24 cellular contexts compared by ENCODE assay signal in genomic region chr11:115469361-115469760, GRCh38. TPM values are rescaled to one million over a fixed set of nuclear protein-coding genes. Genes with fewer than 3 reads are reported as not detected.
A peak's percentile ranks its signal among the peaks of the same experiment; 100 is the strongest.
DNase-seq lines count a peak whose midpoint lies in the region; ATAC-seq, FAIRE-seq and TF ChIP-seq lines count a peak whose summit lies in the region.
"Had no signal": no experiment of that assay in that cellular context is flagged by ENCODE, and none has a peak within 500 bp of the region (broad histone marks: within the 10 kb centered on the region; RNA-seq: fewer than 3 reads in every experiment).

No MANE protein-coding gene starts in this region.

- H3K9me2 ChIP-seq in Karpas-422 (replicated peaks; ENCODE audit: insufficient read depth, low read length): no peaks in the 10 kb centered on the region

- ATAC-seq in GM21526 (IDR thresholded peaks at IDR 0.05; ENCODE audit: low FRiP score, unreplicated experiment): peak; percentile 64
- peak; percentile 50 for ATAC-seq in memory B cell (ENCODE audit: low read depth)
- ATAC-seq: effector memory CD8-positive, alpha-beta T cell; GM23338; K562; psoas muscle had no signal

- 75 to 81% methylated on average over 3 of the region's 3 CpGs for WGBS in lower leg skin, 2 donors

- H3K4me3 Mint-ChIP-seq in memory B cell: no peak overlapping the region
- H3K4me3 Mint-ChIP-seq: activated naive CD4-positive, alpha-beta T cell treated with anti-CD3 and anti-CD28 coated beads, Interleukin-2, amount 10 ng/mL, durations not matched to agents 7 days and 5 days; effector memory CD8-positive, alpha-beta T cell; GM23338; nephron progenitor cell had no signal

- H3K4me1 ChIP-seq in Karpas-422 (ENCODE audit: low read length): peaks cover 3% of the 10 kb centered on the region
- no peaks in the 10 kb centered on the region for H3K4me1 ChIP-seq in vagina
- H3K4me1 ChIP-seq: ascending aorta, psoas muscle had no signal

- H3K9ac ChIP-seq in Karpas-422 (ENCODE audit: low read length): no peak overlapping the region

- intact Hi-C loops in lower leg skin (cut with DNase I; ENCODE audit: low total_unique reads) (no loop called here), vagina (cut with DNase I) (no loop called here)

- H3K36me3 ChIP-seq in Karpas-422 (ENCODE audit: insufficient read depth, low read length) (no peaks in the 10 kb centered on the region), vagina (no peaks in the 10 kb centered on the region)
- H3K36me3 ChIP-seq: ascending aorta had no signal

- H2AFZ ChIP-seq in Karpas-422 (ENCODE audit: low read length): no peak overlapping the region
- H2AFZ ChIP-seq: GM23338 had no signal

- H3K4me3 ChIP-seq in Karpas-422 (ENCODE audit: low read length) (no peak overlapping the region), lower leg skin (ENCODE audit: low read depth, poor library complexity, severe bottlenecking) (no peak overlapping the region), vagina (no peak overlapping the region)
- H3K4me3 ChIP-seq: ascending aorta, GM23338, K562, psoas muscle had no signal

- no peaks in the 10 kb centered on the region for H3K36me3 Mint-ChIP-seq in memory B cell
- H3K36me3 Mint-ChIP-seq: activated naive CD4-positive, alpha-beta T cell treated with anti-CD3 and anti-CD28 coated beads, Interleukin-2, amount 10 ng/mL, durations not matched to agents 7 days and 5 days had no signal

- H3K9me3 Mint-ChIP-seq in memory B cell: peaks cover under 1% of the 10 kb centered on the region
- H3K9me3 Mint-ChIP-seq: activated naive CD4-positive, alpha-beta T cell treated with anti-CD3 and anti-CD28 coated beads, Interleukin-2, amount 10 ng/mL, durations not matched to agents 7 days and 5 days; effector memory CD8-positive, alpha-beta T cell; GM23338; nephron progenitor cell had no signal

- H3K9me3 ChIP-seq in Karpas-422 (ENCODE audit: low read length) (no peaks in the 10 kb centered on the region), vagina (no peaks in the 10 kb centered on the region)
- H3K9me3 ChIP-seq: ascending aorta, Caco-2, psoas muscle had no signal

- H3K4me2 ChIP-seq in Karpas-422 (ENCODE audit: low read depth, low read length, poor library complexity, severe bottlenecking): no peak overlapping the region
- H3K4me2 ChIP-seq: GM23338 had no signal

- peak; percentile 67 for FAIRE-seq in GM18507 (lab: Jason Lieb, UNC)
- FAIRE-seq: G401.6, K562, small intestine had no signal

- H3K27ac ChIP-seq in Karpas-422 (ENCODE audit: low read length): no peak overlapping the region
- H3K27ac ChIP-seq in vagina: no peak overlapping the region
- no peak overlapping the region for H3K27ac ChIP-seq in caudate nucleus (ENCODE audit: low read depth, low read length)
- H3K27ac ChIP-seq: ascending aorta, psoas muscle had no signal

- no peak for TF ChIP-seq CTCF in lower leg skin (IDR thresholded peaks at IDR 0.05)
- TF ChIP-seq CTCF in vagina (IDR thresholded peaks at IDR 0.05): no peak

- H3K27me3 ChIP-seq in Karpas-422 (ENCODE audit: low read length): no peaks in the 10 kb centered on the region
- H3K27me3 ChIP-seq in vagina: no peaks in the 10 kb centered on the region
- H3K27me3 ChIP-seq: ascending aorta had no signal

- DNase-seq in GM18507 (ENCODE audit: extremely low spot score, insufficient read length, low read depth): no peak
- peak; percentile 51 for DNase-seq in Karpas-422
- DNase-seq in memory B cell (ENCODE audit: low spot score in 2 of 2): no peak
- no peak for DNase-seq in lower leg skin (ENCODE audit: low spot score in 2 of 2)
- DNase-seq in vagina (ENCODE audit: extremely low spot score in 2 of 2): no peak
- no peak for DNase-seq in caudate nucleus (lab: John Stamatoyannopoulos, UW)
- DNase-seq: activated CD4-positive, alpha-beta T cell treated with anti-CD3 and anti-CD28 coated beads, Interleukin-2, amount 50 U/mL, for 4 hours; activated naive CD4-positive, alpha-beta T cell treated with anti-CD3 and anti-CD28 coated beads, Interleukin-2, amount 10 ng/mL, durations not matched to agents 7 days and 5 days; activated T-cell treated with anti-CD3 and anti-CD28 coated beads, Interleukin-2, amount 50 U/mL, for 1 hour; Caco-2; effector memory CD8-positive, alpha-beta T cell; hypothalamus; NCI-H1417 treated with DMSO at 0.1 percent for 48 hours; NCI-H82; nephron progenitor cell; psoas muscle; small intestine; stimulated activated CD4-positive, alpha-beta T cell treated with anti-CD3 and anti-CD28 coated beads, Interleukin-4, amount 100 ng/mL, for 24 hours; SW 1271 had no signal

- no peak overlapping the region for H3K27ac Mint-ChIP-seq in memory B cell
- H3K27ac Mint-ChIP-seq: activated naive CD4-positive, alpha-beta T cell treated with anti-CD3 and anti-CD28 coated beads, Interleukin-2, amount 10 ng/mL, durations not matched to agents 7 days and 5 days; effector memory CD8-positive, alpha-beta T cell; GM23338; nephron progenitor cell had no signal

- H4K20me1 ChIP-seq in Karpas-422 (ENCODE audit: insufficient read depth, low read depth, low read length): no peaks in the 10 kb centered on the region

- no peak for TF ChIP-seq POLR2A in lower leg skin (IDR thresholded peaks at IDR 0.05)
- TF ChIP-seq POLR2A in vagina (IDR thresholded peaks at IDR 0.05): no peak

- no peaks in the 10 kb centered on the region for H3K79me2 ChIP-seq in Karpas-422 (ENCODE audit: low read length)

- peaks cover 9% of the 10 kb centered on the region for H3K4me1 Mint-ChIP-seq in memory B cell
- H3K4me1 Mint-ChIP-seq: activated naive CD4-positive, alpha-beta T cell treated with anti-CD3 and anti-CD28 coated beads, Interleukin-2, amount 10 ng/mL, durations not matched to agents 7 days and 5 days had no signal

- peaks cover 6% of the 10 kb centered on the region for H3K27me3 Mint-ChIP-seq in memory B cell
- H3K27me3 Mint-ChIP-seq: activated naive CD4-positive, alpha-beta T cell treated with anti-CD3 and anti-CD28 coated beads, Interleukin-2, amount 10 ng/mL, durations not matched to agents 7 days and 5 days had no signal

RNA-seq across cellular contexts. Expression of gene CADM1, which starts 34.9 kb away (rescaled TPM):
- total RNA-seq in Karpas-422 (2014; rRNA removed; shearing (Covaris generic); ENCODE audit: low replicate concordance): 0.14 TPM in 1 of 2 replicates, not detected in the other
- total RNA-seq in lower leg skin: 10 to 100 TPM in 2 of 4 donors, 1 to 10 TPM in 2; 9.4 to 21.4 (median 11.8) TPM
- total RNA-seq in vagina: 37.1 TPM
